ENCODE assay signal across 8 cellular contexts in genomic region chr15:79431636-79432344, GRCh38. TPM values are rescaled to one million over a fixed set of nuclear protein-coding genes. Genes with fewer than 3 reads are reported as not detected.
A peak's percentile ranks its signal among the peaks of the same experiment; 100 is the strongest.
DNase-seq lines count a peak whose midpoint lies in the region; ATAC-seq and TF ChIP-seq lines count a peak whose summit lies in the region.

Gene MINAR1 (plus strand): TSS chr15:79432336. CDS start chr15:79456148, 23,812 bp downstream.

- H3K27ac Mint-ChIP-seq in WTC11: no peak within 1 kb of the TSS

- CTCF ChIA-PET in WTC11 (lab: Charles Lee): interaction anchor here (0.7 to 5.9 kb wide), 13 partner anchors 12 to 422 kb away, joined by 3 to 72 read pairs (median 6); partner anchors contain the start of gene TMED3

- no peak for TF ChIP-seq CTCF in WTC11 (IDR thresholded peaks at IDR 0.05)

- H3K27me3 Mint-ChIP-seq in WTC11 (ENCODE audit: low read depth): peaks cover 77% of the 10 kb centered on the region

- H3K9me3 Mint-ChIP-seq in WTC11: no peaks in the 10 kb centered on the region

- intact Hi-C loops in Right ventricle myocardium superior (cut with DNase I): no loop called here

- ATAC-seq in WTC11 (peak; percentile 56), Right ventricle myocardium superior (ENCODE audit: poor library complexity) (peak; percentile 55), GM19452 (IDR thresholded peaks at IDR 0.05; ENCODE audit: unreplicated experiment) (no peak)

- DNase-seq in stimulated activated CD4-positive, alpha-beta T cell treated with anti-CD3 and anti-CD28 coated beads, Interleukin-1b, Interleukin-23, amount 100 ng/mL, for 48 hours: peak; percentile 10
- DNase-seq in stimulated activated CD4-positive, alpha-beta T cell treated with anti-CD3 and anti-CD28 coated beads, Interleukin-4, amount 100 ng/mL, for 24 hours: no peak
- DNase-seq in WTC11 (ENCODE audit: low spot score): peak; percentile 47
- peak; percentile 50 for DNase-seq in Right ventricle myocardium superior
- peak; percentile 87 for DNase-seq in retina
- no peak for DNase-seq in COLO829 (ENCODE audit: low spot score)
- DNase-seq in NK-92 treated with Interleukin-12 subunit alpha and Interleukin-12 subunit beta, amount 100 ng/mL, for 24 hours (lab: John Stamatoyannopoulos, UW): no peak

- POLR2A ChIA-PET in WTC11 (lab: Charles Lee): no interaction called here

- peaks cover 45% of the 10 kb centered on the region for H3K4me1 Mint-ChIP-seq in WTC11

- peak within 1 kb of the TSS; percentile 82 for H3K4me3 Mint-ChIP-seq in WTC11

- no peaks in the 10 kb centered on the region for H3K36me3 Mint-ChIP-seq in WTC11

TF ChIP-seq in WTC11, 78 proteins besides CTCF, POLR2A, EP300 and RAD21 (continues in another document):
- TF ChIP-seq TCF7 (CRISPR knock-in tag; IDR thresholded peaks at IDR 0.05; ENCODE audit: low read depth) (no peak), ZNF121 (CRISPR knock-in tag; IDR thresholded peaks at IDR 0.05) (peak; percentile 100), PREB (CRISPR knock-in tag; IDR thresholded peaks at IDR 0.05; ENCODE audit: borderline replicate concordance) (no peak), SOX15 (CRISPR knock-in tag; IDR thresholded peaks at IDR 0.05) (no peak), CREM (CRISPR knock-in tag; IDR thresholded peaks at IDR 0.05) (no peak), ZNF423 (CRISPR knock-in tag; IDR thresholded peaks at IDR 0.05) (peak; percentile 82), FOXJ3 (CRISPR knock-in tag; IDR thresholded peaks at IDR 0.05; ENCODE audit: borderline replicate concordance) (no peak), USF2 (CRISPR knock-in tag; IDR thresholded peaks at IDR 0.05) (0 out of 2 replicates have a peak, but pooled peaks have one; percentile 5), CBFB (CRISPR knock-in tag; IDR thresholded peaks at IDR 0.05; ENCODE audit: low read depth) (no peak), ZNF281 (CRISPR knock-in tag; IDR thresholded peaks at IDR 0.05) (no peak), E2F4 (CRISPR knock-in tag; IDR thresholded peaks at IDR 0.05; ENCODE audit: borderline replicate concordance, low read depth) (peak; percentile 51; the same call in 1 of the 2 replicates), ZMAT4 (CRISPR knock-in tag; IDR thresholded peaks at IDR 0.05) (no peak), SMAD3 (CRISPR knock-in tag; IDR thresholded peaks at IDR 0.05; ENCODE audit: borderline replicate concordance) (no peak), ESRRA (CRISPR knock-in tag; IDR thresholded peaks at IDR 0.05; ENCODE audit: borderline replicate concordance) (no peak), HMGXB4 (CRISPR knock-in tag; IDR thresholded peaks at IDR 0.05) (peak; percentile 60; the same call in 1 of the 2 replicates), MYBL2 (CRISPR knock-in tag; IDR thresholded peaks at IDR 0.05) (no peak), SP1 (CRISPR knock-in tag; conservative IDR thresholded peaks at IDR 0.05) (0 out of 2 replicates have a peak, but pooled peaks have one; percentile 45), IRF2 (CRISPR knock-in tag; IDR thresholded peaks at IDR 0.05; ENCODE audit: borderline replicate concordance, low read depth) (no peak), NFATC4 (CRISPR knock-in tag; IDR thresholded peaks at IDR 0.05) (no peak), CDX4 (CRISPR knock-in tag; IDR thresholded peaks at IDR 0.05; ENCODE audit: borderline replicate concordance) (no peak), ATF2 (CRISPR knock-in tag; IDR thresholded peaks at IDR 0.05; ENCODE audit: borderline replicate concordance, low read depth) (no peak), FOXP1 (CRISPR knock-in tag; IDR thresholded peaks at IDR 0.05; ENCODE audit: borderline replicate concordance) (no peak), TEAD4 (CRISPR knock-in tag; IDR thresholded peaks at IDR 0.05) (no peak), ZNF263 (CRISPR knock-in tag; IDR thresholded peaks at IDR 0.05; ENCODE audit: low read depth) (peak; percentile 30; the same call in 1 of the 2 replicates), ZNF317 (CRISPR knock-in tag; IDR thresholded peaks at IDR 0.05; ENCODE audit: borderline replicate concordance, low read depth) (no peak)

RNA-seq across cellular contexts. Expression of gene MINAR1, which starts in this region (rescaled TPM):
- 0.78 to 1.4 TPM (median 0.80 TPM) in 3 replicates for total RNA-seq in WTC11 (2021)
- 0.03 TPM for total RNA-seq in Right ventricle myocardium superior

Comparison
In these comparisons a context has a peak if more than half of its experiments do, and no peak if none do; other contexts are left out.
1. DNase-seq: peak in stimulated activated CD4-positive, alpha-beta T cell treated with anti-CD3 and anti-CD28 coated beads, Interleukin-1b, Interleukin-23, amount 100 ng/mL, for 48 hours (single experiment), WTC11 (single experiment) and retina (single experiment); none in stimulated activated CD4-positive, alpha-beta T cell treated with anti-CD3 and anti-CD28 coated beads, Interleukin-4, amount 100 ng/mL, for 24 hours (single experiment), COLO829 (single experiment) and NK-92 treated with Interleukin-12 subunit alpha and Interleukin-12 subunit beta, amount 100 ng/mL, for 24 hours (single experiment).
2. Peak in DNase-seq and ATAC-seq in Right ventricle myocardium superior; RNA of the gene not detected or under 1 TPM.